In the genomic region with DNA sequence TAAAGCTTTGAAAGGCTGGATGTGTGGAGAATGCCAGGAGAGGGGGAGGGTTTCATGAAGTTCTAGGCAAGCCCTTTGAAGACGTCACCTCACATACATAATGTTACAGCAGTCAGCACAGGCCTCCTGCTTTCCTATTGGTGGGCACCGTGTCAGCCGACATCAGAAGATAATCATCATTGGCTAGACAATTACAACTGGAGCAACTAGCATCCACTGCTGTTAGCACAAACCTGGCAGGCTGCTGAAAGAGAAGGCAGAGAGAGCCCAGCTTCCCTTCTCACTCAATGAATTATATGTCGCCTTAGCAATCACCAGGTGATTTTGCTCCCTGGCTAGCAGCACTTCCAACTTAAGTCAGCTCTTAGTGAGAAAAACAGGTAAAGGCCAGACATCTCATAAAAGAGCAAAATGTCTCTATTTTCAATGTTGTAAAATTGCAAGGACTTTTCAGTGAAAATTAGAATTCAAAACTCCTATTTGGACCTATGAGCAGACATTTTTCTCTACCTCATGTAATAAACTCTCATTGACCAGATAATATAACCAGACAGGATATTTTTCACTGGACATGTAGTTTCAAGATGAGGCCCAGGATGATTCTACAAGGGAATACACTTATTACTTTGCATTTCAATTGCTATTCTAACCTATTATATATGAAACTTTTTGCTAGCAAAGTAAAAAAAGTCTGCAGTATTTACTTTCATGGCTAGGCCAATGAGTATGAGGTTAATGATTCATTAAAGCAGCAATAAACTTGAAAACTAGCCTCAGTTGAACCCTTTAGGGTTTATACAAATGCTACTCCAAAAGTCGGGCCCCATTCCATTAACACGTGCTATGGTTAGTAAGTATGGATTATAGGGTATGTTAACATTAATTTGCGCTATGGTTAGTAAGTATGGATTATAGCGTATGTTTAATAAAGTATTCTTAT, we compare ENCODE assay signal across 8 cellular contexts. TPM values are rescaled to one million over a fixed set of nuclear protein-coding genes. Genes with fewer than 3 reads are reported as not detected.
DNase-seq lines count a peak whose midpoint lies in the region; ATAC-seq and TF ChIP-seq lines count a peak whose summit lies in the region.

No MANE protein-coding gene starts in this region.

- no peaks in the 10 kb centered on the region for H3K9me3 Mint-ChIP-seq in naive B cell

- peak overlapping the region in 5 of 6 donors; percentile 8 to 71 (median 49) for H3K27ac Mint-ChIP-seq in naive B cell

- no peaks in the 10 kb centered on the region for H3K36me3 Mint-ChIP-seq in naive B cell

- H3K4me1 Mint-ChIP-seq in naive B cell, result peaks cover 31 to 36% (median 36%) of the 10 kb centered on the region in 3 donors

- DNase-seq in NCI-H82 (lab: John Stamatoyannopoulos, UW) (peak; percentile 94), activated T-cell treated with anti-CD3 and anti-CD28 coated beads for 1 hour (ENCODE audit: low read depth) (peak; percentile 50), erythroblast (lab: John Stamatoyannopoulos, UW) (peak; percentile 94 to 97), naive B cell (peak; percentile 64)
- DNase-seq in stimulated activated naive CD4-positive, alpha-beta T cell treated with Interleukin-2 at 50 U/mL for 16 hours (lab: John Stamatoyannopoulos, UW), result peak; percentile 65

- peak; percentile 100 for TF ChIP-seq POLR2A in erythroblast (IDR thresholded peaks at IDR 0.05; ENCODE audit: low read length)

- TF ChIP-seq CTCF in C4-2B (conservative IDR thresholded peaks at IDR 0.05), result no peak

- peak overlapping the region; percentile 62; the same call in 1 of the 2 replicates for H3K27ac ChIP-seq in C4-2B

- ATAC-seq in GM19351 (IDR thresholded peaks at IDR 0.05; ENCODE audit: unreplicated experiment) (peak; percentile 72), HG03442 (IDR thresholded peaks at IDR 0.05; ENCODE audit: unreplicated experiment) (peak; percentile 84), naive B cell (ENCODE audit: low read depth in 2 of 2) (peak; percentile 75 to 81)

- H3K27me3 Mint-ChIP-seq in naive B cell, result no peaks in the 10 kb centered on the region

- H3K4me3 Mint-ChIP-seq in naive B cell, result peak overlapping the region in 5 of 8 donors; percentile 1 to 82 (median 29)

RNA-seq across cellular contexts. Expression of a gene that starts 4.3 kb away (rescaled TPM):
- polyA plus RNA-seq in naive B cell (ENCODE audit: low read depth in 6 of 6), result not detected

Comparison
In these comparisons a context has a peak if more than half of its experiments do, and no peak if none do; other contexts are left out.
1. Peak in every context shown above with its lines: DNase-seq, ATAC-seq and H3K27ac ChIP-seq.